Comparison of ENCODE assay signal across 14 cellular contexts in the genomic region with DNA sequence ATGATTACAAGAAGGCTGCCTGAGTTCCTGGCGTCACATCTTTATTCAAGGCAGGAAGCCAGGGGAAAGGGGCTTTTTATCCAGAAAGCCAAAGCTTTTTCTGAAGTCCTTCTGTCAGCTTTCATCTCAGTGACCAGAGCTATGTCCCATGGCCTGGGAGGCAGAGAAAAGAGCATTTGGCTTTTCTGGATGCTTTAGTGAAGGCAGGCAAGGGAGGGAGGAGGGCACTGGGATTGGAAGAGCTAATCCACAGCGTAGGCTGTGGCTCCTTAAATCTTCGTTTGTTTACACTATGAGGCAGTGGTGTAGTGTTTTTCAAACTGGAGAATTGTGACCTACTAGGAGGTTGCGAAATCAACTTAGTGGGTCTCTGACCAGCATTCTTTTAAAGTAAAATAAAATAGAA. TPM values are rescaled to one million over a fixed set of nuclear protein-coding genes. Genes with fewer than 3 reads are reported as not detected.
DNase-seq lines count a peak whose midpoint lies in the region; ATAC-seq and TF ChIP-seq lines count a peak whose summit lies in the region.
"Had no signal": no experiment of that assay in that cellular context is flagged by ENCODE, and none has a peak within 500 bp of the region (broad histone marks: within the 10 kb centered on the region; RNA-seq: fewer than 3 reads in every experiment).

No MANE protein-coding gene starts in this region.

- peak overlapping the region; percentile 38 to 73 (median 66) for H3K27ac ChIP-seq in Peyer's patch

- no peaks in the 10 kb centered on the region for H3K27me3 ChIP-seq in Peyer's patch

- DNase-seq in AG09319 (ENCODE audit: extremely low read depth, low read depth) (peak; percentile 63), Peyer's patch (no peak), fibroblast of peridontal ligament (ENCODE audit: extremely low read depth) (peak; percentile 94), posterior vena cava (ENCODE audit: low spot score) (peak; percentile 44), cerebellum (ENCODE audit: low spot score) (no peak), SHP77 treated with DMSO at 0.1 percent for 48 hours (lab: John Stamatoyannopoulos, UW) (no peak)
- DNase-seq in activated naive CD4-positive, alpha-beta T cell treated with Interleukin-2 at 50 U/mL for 16 hours = no peak
- DNase-seq: activated CD4-positive, CD25-positive, alpha-beta regulatory T cell; activated effector memory CD4-positive, alpha-beta T cell treated with anti-CD3 and anti-CD28 coated beads, Interleukin-2, amount 50 U/mL, for 16 hours; CD4-positive, alpha-beta T cell; foreskin melanocyte; Kasumi-1; OCI-M1 had no signal

- no peaks in the 10 kb centered on the region for H3K36me3 ChIP-seq in Peyer's patch

- no peak for TF ChIP-seq CTCF in AG09319 (IDR thresholded peaks at IDR 0.05; ENCODE audit: low read depth, low read length)
- no peak for TF ChIP-seq CTCF in Peyer's patch (IDR thresholded peaks at IDR 0.05)

- TF ChIP-seq POLR2A in Peyer's patch (IDR thresholded peaks at IDR 0.05) = no peak

- no peak for ATAC-seq in GM18498 (IDR thresholded peaks at IDR 0.05; ENCODE audit: unreplicated experiment)

- H3K9me3 ChIP-seq in Peyer's patch = no peaks in the 10 kb centered on the region

- intact Hi-C loops in posterior vena cava (cut with DNase I) = no loop called here

- no peak overlapping the region for H3K4me3 ChIP-seq in Peyer's patch

- peaks cover 0 to 6% (median 0%) of the 10 kb centered on the region in 4 donors for H3K4me1 ChIP-seq in Peyer's patch

RNA-seq across cellular contexts. Expression of a gene that starts 14.3 kb away (rescaled TPM):
- not detected for total RNA-seq in Peyer's patch
- total RNA-seq in posterior vena cava = 1 to 10 TPM in 1 of 2 donors, under 1 TPM in 1; 0.42 to 1.1 TPM
- not detected for total RNA-seq in cerebellum

RNA-seq across cellular contexts. Expression of a gene that starts 15.8 kb away (rescaled TPM):
- total RNA-seq in Peyer's patch (10 to 100 TPM in 1 of 4 donors, 1 to 10 TPM in 2, not detected in 1; 5.9 to 13.2 (median 6.6) TPM), posterior vena cava (1 to 10 TPM; 4.1 to 6.2 TPM), cerebellum (33.8 TPM)

Comparison
In these comparisons a context has a peak if more than half of its experiments do, and no peak if none do; other contexts are left out.
1. DNase-seq: peak in AG09319 (single experiment), fibroblast of peridontal ligament (single experiment) and posterior vena cava (single experiment); none in Peyer's patch (0 of 3), cerebellum (single experiment), activated naive CD4-positive, alpha-beta T cell treated with Interleukin-2 at 50 U/mL for 16 hours (single experiment) and SHP77 treated with DMSO at 0.1 percent for 48 hours (single experiment).